2 cellular contexts compared by ENCODE assay signal in genomic region chr2:191848771-191849726, GRCh38.
TF ChIP-seq lines count a peak whose summit lies in the region.

No MANE protein-coding gene starts in this region.

TF ChIP-seq in GM23338, 12 proteins besides CTCF, POLR2A, EP300 and RAD21:
- TF ChIP-seq EZH2 (IDR thresholded peaks at IDR 0.05; ENCODE audit: low read depth, unreplicated experiment) (no peak), EZH2phosphoT487 (IDR thresholded peaks at IDR 0.05; ENCODE audit: unreplicated experiment) (no peak), ZNF462 (CRISPR knock-in tag; IDR thresholded peaks at IDR 0.05) (no peak), ETS1 (IDR thresholded peaks at IDR 0.05) (no peak), ZNF114 (CRISPR knock-in tag; IDR thresholded peaks at IDR 0.05) (no peak), NANOG (IDR thresholded peaks at IDR 0.05; ENCODE audit: borderline replicate concordance) (no peak), POLR2AphosphoS5 (IDR thresholded peaks at IDR 0.05; ENCODE audit: low read depth) (no peak)
TF ChIP-seq in GM23338: peak in this region for 0.

TF ChIP-seq in H1, 55 proteins besides CTCF, POLR2A, EP300 and RAD21:
- TF ChIP-seq CHD7 (IDR thresholded peaks at IDR 0.05; ENCODE audit: insufficient replicate concordance, low read length), result no peak
- no peak for TF ChIP-seq BCL11A (IDR thresholded peaks at IDR 0.05; ENCODE audit: low read depth in 2 of 2, low read length in 2 of 2)
- TF ChIP-seq SP2 (IDR thresholded peaks at IDR 0.05; ENCODE audit: low read length), result no peak
- no peak for TF ChIP-seq NANOG (IDR thresholded peaks at IDR 0.05; ENCODE audit: insufficient read depth, low read depth, low read length, poor library complexity, severe bottlenecking)
- no peak for TF ChIP-seq BACH1 (IDR thresholded peaks at IDR 0.05; ENCODE audit: low read length)
- no peak for TF ChIP-seq HDAC6 (IDR thresholded peaks at IDR 0.05; ENCODE audit: low read depth, low read length)
- no peak for TF ChIP-seq RBBP5 (IDR thresholded peaks at IDR 0.05; ENCODE audit: borderline replicate concordance, low read depth, low read length)
- no peak for TF ChIP-seq CBX5 (IDR thresholded peaks at IDR 0.05; ENCODE audit: low read depth, low read length)
- no peak for TF ChIP-seq GTF2F1 (IDR thresholded peaks at IDR 0.05; ENCODE audit: borderline replicate concordance, low read depth, low read length)
- TF ChIP-seq RNF2 (IDR thresholded peaks at IDR 0.05; ENCODE audit: borderline replicate concordance, low read depth, low read length, missing control alignments, poor library complexity, severe bottlenecking), result no peak
- TF ChIP-seq TBP (IDR thresholded peaks at IDR 0.05; ENCODE audit: low read depth, low read length), result no peak
- no peak for TF ChIP-seq ATF3 (IDR thresholded peaks at IDR 0.05; ENCODE audit: insufficient read depth, low read depth, low read length)
TF ChIP-seq in H1: peak in this region for 0.
